23 cellular contexts compared by ENCODE assay signal in the genomic region with DNA sequence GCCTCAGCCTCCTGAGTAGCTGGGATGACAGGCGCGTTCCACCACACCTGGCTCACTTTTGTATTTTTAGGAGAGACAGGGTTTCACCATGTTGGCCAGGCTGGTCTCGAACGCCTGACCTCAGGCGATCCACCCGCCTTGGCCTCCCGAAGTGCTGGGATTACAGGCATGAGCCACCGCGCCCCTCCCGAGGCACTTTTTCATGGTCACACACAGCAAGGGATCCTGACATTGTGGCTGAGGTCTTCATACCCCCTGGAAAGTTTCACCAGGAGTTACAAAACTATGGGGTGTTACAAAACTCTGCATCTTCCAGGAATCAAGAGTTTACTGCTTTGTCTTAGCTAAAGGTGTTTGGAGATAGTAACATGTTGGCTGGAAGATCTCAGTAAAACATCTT.
DNase-seq lines count a peak whose midpoint lies in the region; ATAC-seq and TF ChIP-seq lines count a peak whose summit lies in the region.
"Had no signal": no experiment of that assay in that cellular context is flagged by ENCODE, and none has a peak within 500 bp of the region (broad histone marks: within the 10 kb centered on the region; RNA-seq: fewer than 3 reads in every experiment).

No MANE protein-coding gene starts in this region.

- H3K36me3 ChIP-seq in HEK293 (ENCODE audit: control insufficient read depth in 2 of 2, insufficient read depth in 1 of 2, low read length in 2 of 2) (no peaks in the 10 kb centered on the region), endodermal cell (ENCODE audit: control insufficient read depth, insufficient read depth, low read length) (no peaks in the 10 kb centered on the region), osteoblast (ENCODE audit: insufficient read depth, low read length) (no peaks in the 10 kb centered on the region)
- H3K36me3 ChIP-seq: BE2C, BLaER1 had no signal

- no peaks in the 10 kb centered on the region for H3K9me3 Mint-ChIP-seq in endodermal cell
- H3K9me3 Mint-ChIP-seq: CD4-positive, alpha-beta memory T cell; CD4-positive, CD25-positive, alpha-beta regulatory T cell; CD8-positive, alpha-beta memory T cell had no signal

- TF ChIP-seq CTCF in HEK293 (tag by site-specific recombination; IDR thresholded peaks at IDR 0.05) = no peak
- TF ChIP-seq CTCF in endodermal cell (conservative IDR thresholded peaks at IDR 0.05) = no peak
- TF ChIP-seq CTCF in osteoblast (IDR thresholded peaks at IDR 0.05; ENCODE audit: extremely low read depth, low read depth, low read length) = no peak

- ATAC-seq in left lobe of liver = no peak
- ATAC-seq: GM12878 had no signal

- POLR2A ChIA-PET in HEK293 (lab: Yijun Ruan, JAX) = no interaction called here

- no peak overlapping the region for H3K27ac Mint-ChIP-seq in endodermal cell
- H3K27ac Mint-ChIP-seq: CD14-positive monocyte; CD4-positive, alpha-beta memory T cell; CD4-positive, CD25-positive, alpha-beta regulatory T cell; CD8-positive, alpha-beta memory T cell had no signal

- H4K20me1 ChIP-seq in osteoblast (ENCODE audit: insufficient read depth, low read length) = no peaks in the 10 kb centered on the region
- H4K20me1 ChIP-seq: BLaER1 had no signal

- H3K36me3 Mint-ChIP-seq in endodermal cell (ENCODE audit: low read depth) = no peaks in the 10 kb centered on the region
- H3K36me3 Mint-ChIP-seq: CD4-positive, alpha-beta memory T cell; CD4-positive, CD25-positive, alpha-beta regulatory T cell; CD8-positive, alpha-beta memory T cell had no signal

- H3K4me3 Mint-ChIP-seq in endodermal cell = no peak overlapping the region
- H3K4me3 Mint-ChIP-seq: CD4-positive, alpha-beta memory T cell; CD4-positive, CD25-positive, alpha-beta regulatory T cell; CD8-positive, alpha-beta memory T cell had no signal

- H3K4me2 ChIP-seq in osteoblast (ENCODE audit: insufficient read depth, low read length) = no peak overlapping the region

- WGBS in endodermal cell (ENCODE audit: insufficient coverage in 1 of 2, insufficient read length in 1 of 2), 2 experiments = 89 to 93% methylated on average over 10 of the region's 10 CpGs

- no peak overlapping the region for H3K27ac ChIP-seq in HEK293 (ENCODE audit: extremely low read depth, low read depth, low read length)
- H3K27ac ChIP-seq in endodermal cell (ENCODE audit: low read depth, low read length) = no peak overlapping the region
- no peak overlapping the region for H3K27ac ChIP-seq in osteoblast (ENCODE audit: low read depth, low read length)
- H3K27ac ChIP-seq: BLaER1 had no signal

- no peak overlapping the region for H3K9ac ChIP-seq in endodermal cell (ENCODE audit: extremely low read depth, low read length, poor library complexity, severe bottlenecking)
- H3K9ac ChIP-seq: BLaER1 had no signal

- H3K79me2 ChIP-seq in osteoblast (ENCODE audit: insufficient read depth, low read length) = no peaks in the 10 kb centered on the region

- no peak overlapping the region for H3K4me3 ChIP-seq in HEK293 (ENCODE audit: low read depth, low read length)
- H3K4me3 ChIP-seq in endodermal cell (ENCODE audit: low read length) = no peak overlapping the region
- H3K4me3 ChIP-seq in osteoblast (ENCODE audit: insufficient read depth, low read length) = no peak overlapping the region
- H3K4me3 ChIP-seq: BLaER1, GM12878 had no signal

- no peaks in the 10 kb centered on the region for H3K9me3 ChIP-seq in HEK293 (ENCODE audit: control insufficient read depth, insufficient read depth, low read depth, low read length)
- H3K9me3 ChIP-seq in endodermal cell (ENCODE audit: control insufficient read depth, low read length) = no peaks in the 10 kb centered on the region
- no peaks in the 10 kb centered on the region for H3K9me3 ChIP-seq in osteoblast (ENCODE audit: low read depth, low read length)
- H3K9me3 ChIP-seq: BE2C, BLaER1 had no signal

- peaks cover 4% of the 10 kb centered on the region for H3K4me1 Mint-ChIP-seq in endodermal cell

- H2AFZ ChIP-seq in osteoblast (ENCODE audit: low read length) = no peak overlapping the region

- peaks cover 6% of the 10 kb centered on the region for H3K27me3 ChIP-seq in endodermal cell (ENCODE audit: control insufficient read depth, insufficient read depth, low read length, poor library complexity, severe bottlenecking)
- H3K27me3 ChIP-seq in osteoblast (ENCODE audit: insufficient read depth, low read length) = no peaks in the 10 kb centered on the region
- H3K27me3 ChIP-seq: BLaER1 had no signal

- TF ChIP-seq POLR2A in erythroblast (IDR thresholded peaks at IDR 0.05; ENCODE audit: low read length) = no peak

- no peaks in the 10 kb centered on the region for H3K4me1 ChIP-seq in HEK293 (ENCODE audit: control insufficient read depth, insufficient read depth, low read length)
- no peaks in the 10 kb centered on the region for H3K4me1 ChIP-seq in endodermal cell (ENCODE audit: control insufficient read depth, insufficient read depth, low read length)
- H3K4me1 ChIP-seq in osteoblast (ENCODE audit: insufficient read depth, low read length) = no peaks in the 10 kb centered on the region
- H3K4me1 ChIP-seq: BE2C had no signal

- DNase-seq in endodermal cell (peak; percentile 19), osteoblast (ENCODE audit: insufficient read length, low spot score, missing footprints) (peak; percentile 69), left lobe of liver (ENCODE audit: low spot score) (no peak), erythroblast (lab: John Stamatoyannopoulos, UW) (no peak)
- DNase-seq: 8988T; ACHN; BE2C; C1 segment of cervical spinal cord; CD4-positive, alpha-beta memory T cell; CD4-positive, CD25-positive, alpha-beta regulatory T cell; CD8-positive, alpha-beta memory T cell; COR-L47; DMS 273 treated with DMSO at 0.1 percent for 48 hours; DMS153; DMS53; DMS79; DND-41; EL; GDM1 had no signal

- CTCF ChIA-PET in HEK293 (lab: Yijun Ruan, JAX) = interaction anchor here (0.6 kb wide), 1 partner anchor 716 kb away, joined by 6 read pairs; no protein-coding TSS in a partner anchor

- peaks cover 13% of the 10 kb centered on the region for H3K27me3 Mint-ChIP-seq in endodermal cell (ENCODE audit: insufficient read depth)

TF ChIP-seq in HEK293, 187 proteins besides CTCF, POLR2A, EP300 and RAD21 (continues in another document):
- TF ChIP-seq HOXC10 (CRISPR knock-in tag; IDR thresholded peaks at IDR 0.05) = no peak
- TF ChIP-seq, protein P1, sequence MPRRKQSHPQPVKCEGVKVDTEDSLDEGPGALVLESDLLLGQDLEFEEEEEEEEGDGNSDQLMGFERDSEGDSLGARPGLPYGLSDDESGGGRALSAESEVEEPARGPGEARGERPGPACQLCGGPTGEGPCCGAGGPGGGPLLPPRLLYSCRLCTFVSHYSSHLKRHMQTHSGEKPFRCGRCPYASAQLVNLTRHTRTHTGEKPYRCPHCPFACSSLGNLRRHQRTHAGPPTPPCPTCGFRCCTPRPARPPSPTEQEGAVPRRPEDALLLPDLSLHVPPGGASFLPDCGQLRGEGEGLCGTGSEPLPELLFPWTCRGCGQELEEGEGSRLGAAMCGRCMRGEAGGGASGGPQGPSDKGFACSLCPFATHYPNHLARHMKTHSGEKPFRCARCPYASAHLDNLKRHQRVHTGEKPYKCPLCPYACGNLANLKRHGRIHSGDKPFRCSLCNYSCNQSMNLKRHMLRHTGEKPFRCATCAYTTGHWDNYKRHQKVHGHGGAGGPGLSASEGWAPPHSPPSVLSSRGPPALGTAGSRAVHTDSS (tag by site-specific recombination; IDR thresholded peaks at IDR 0.05) = no peak
- no peak for TF ChIP-seq ZNF423 (tag by site-specific recombination; IDR thresholded peaks at IDR 0.05)
- TF ChIP-seq OSR2 (tag by site-specific recombination; IDR thresholded peaks at IDR 0.05) = no peak
- TF ChIP-seq MEIS1 (CRISPR knock-in tag; IDR thresholded peaks at IDR 0.05; ENCODE audit: borderline replicate concordance) = no peak
- TF ChIP-seq, protein P2, sequence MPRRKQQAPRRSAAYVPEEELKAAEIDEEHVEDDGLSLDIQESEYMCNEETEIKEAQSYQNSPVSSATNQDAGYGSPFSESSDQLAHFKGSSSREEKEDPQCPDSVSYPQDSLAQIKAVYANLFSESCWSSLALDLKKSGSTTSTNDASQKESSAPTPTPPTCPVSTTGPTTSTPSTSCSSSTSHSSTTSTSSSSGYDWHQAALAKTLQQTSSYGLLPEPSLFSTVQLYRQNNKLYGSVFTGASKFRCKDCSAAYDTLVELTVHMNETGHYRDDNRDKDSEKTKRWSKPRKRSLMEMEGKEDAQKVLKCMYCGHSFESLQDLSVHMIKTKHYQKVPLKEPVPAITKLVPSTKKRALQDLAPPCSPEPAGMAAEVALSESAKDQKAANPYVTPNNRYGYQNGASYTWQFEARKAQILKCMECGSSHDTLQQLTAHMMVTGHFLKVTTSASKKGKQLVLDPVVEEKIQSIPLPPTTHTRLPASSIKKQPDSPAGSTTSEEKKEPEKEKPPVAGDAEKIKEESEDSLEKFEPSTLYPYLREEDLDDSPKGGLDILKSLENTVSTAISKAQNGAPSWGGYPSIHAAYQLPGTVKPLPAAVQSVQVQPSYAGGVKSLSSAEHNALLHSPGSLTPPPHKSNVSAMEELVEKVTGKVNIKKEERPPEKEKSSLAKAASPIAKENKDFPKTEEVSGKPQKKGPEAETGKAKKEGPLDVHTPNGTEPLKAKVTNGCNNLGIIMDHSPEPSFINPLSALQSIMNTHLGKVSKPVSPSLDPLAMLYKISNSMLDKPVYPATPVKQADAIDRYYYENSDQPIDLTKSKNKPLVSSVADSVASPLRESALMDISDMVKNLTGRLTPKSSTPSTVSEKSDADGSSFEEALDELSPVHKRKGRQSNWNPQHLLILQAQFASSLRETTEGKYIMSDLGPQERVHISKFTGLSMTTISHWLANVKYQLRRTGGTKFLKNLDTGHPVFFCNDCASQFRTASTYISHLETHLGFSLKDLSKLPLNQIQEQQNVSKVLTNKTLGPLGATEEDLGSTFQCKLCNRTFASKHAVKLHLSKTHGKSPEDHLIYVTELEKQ (tag by site-specific recombination; IDR thresholded peaks at IDR 0.05; ENCODE audit: borderline replicate concordance) = no peak
- peak; percentile 58 for TF ChIP-seq GLIS1 (tag by site-specific recombination; IDR thresholded peaks at IDR 0.05)
- TF ChIP-seq ZNF530 (tag by site-specific recombination; IDR thresholded peaks at IDR 0.05; ENCODE audit: low read depth) = no peak
- TF ChIP-seq, protein P3, sequence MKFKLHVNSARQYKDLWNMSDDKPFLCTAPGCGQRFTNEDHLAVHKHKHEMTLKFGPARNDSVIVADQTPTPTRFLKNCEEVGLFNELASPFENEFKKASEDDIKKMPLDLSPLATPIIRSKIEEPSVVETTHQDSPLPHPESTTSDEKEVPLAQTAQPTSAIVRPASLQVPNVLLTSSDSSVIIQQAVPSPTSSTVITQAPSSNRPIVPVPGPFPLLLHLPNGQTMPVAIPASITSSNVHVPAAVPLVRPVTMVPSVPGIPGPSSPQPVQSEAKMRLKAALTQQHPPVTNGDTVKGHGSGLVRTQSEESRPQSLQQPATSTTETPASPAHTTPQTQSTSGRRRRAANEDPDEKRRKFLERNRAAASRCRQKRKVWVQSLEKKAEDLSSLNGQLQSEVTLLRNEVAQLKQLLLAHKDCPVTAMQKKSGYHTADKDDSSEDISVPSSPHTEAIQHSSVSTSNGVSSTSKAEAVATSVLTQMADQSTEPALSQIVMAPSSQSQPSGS (tag by site-specific recombination; IDR thresholded peaks at IDR 0.05; ENCODE audit: low read depth) = no peak
- TF ChIP-seq ZNF202 (tag by site-specific recombination; IDR thresholded peaks at IDR 0.05; ENCODE audit: borderline replicate concordance) = no peak

Comparison
In these comparisons a context has a peak if more than half of its experiments do, and no peak if none do; other contexts are left out.
1. DNase-seq: peak in endodermal cell (single experiment) and osteoblast (single experiment); none in left lobe of liver (single experiment) and erythroblast (0 of 2).